10 cellular contexts compared by ENCODE assay signal in the genomic region with DNA sequence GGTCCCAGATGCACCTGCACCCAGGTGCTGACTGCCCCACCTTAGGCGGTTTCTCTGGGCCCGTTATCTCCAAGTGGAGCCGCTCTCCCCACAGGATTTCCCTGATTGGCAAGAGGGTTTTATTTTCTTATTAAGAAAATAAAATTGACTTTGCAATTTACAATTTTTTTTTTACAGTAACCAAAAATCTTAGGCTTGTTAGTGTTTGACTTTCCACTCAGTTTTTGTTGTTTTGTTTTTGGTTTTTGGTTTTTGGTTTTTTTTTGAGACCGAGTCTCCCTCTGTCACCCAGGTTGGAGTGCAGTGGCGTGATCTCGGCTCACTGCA. TPM values are rescaled to one million over a fixed set of nuclear protein-coding genes. Genes with fewer than 3 reads are reported as not detected.
DNase-seq lines count a peak whose midpoint lies in the region; ATAC-seq and TF ChIP-seq lines count a peak whose summit lies in the region.
"Had no signal": no experiment of that assay in that cellular context is flagged by ENCODE, and none has a peak within 500 bp of the region (broad histone marks: within the 10 kb centered on the region; RNA-seq: fewer than 3 reads in every experiment).

No MANE protein-coding gene starts in this region.

- DNase-seq in right atrium auricular region (ENCODE audit: low spot score), result no peak
- no peak for DNase-seq in Right ventricle myocardium superior
- no peak for DNase-seq in central memory CD8-positive, alpha-beta T cell (ENCODE audit: low spot score in 2 of 2)
- DNase-seq in naive B cell, result no peak
- DNase-seq in aorta, result no peak
- DNase-seq in NCI-H2171 (lab: John Stamatoyannopoulos, UW), result no peak
- DNase-seq in HEK293T (ENCODE audit: extremely low spot score), result no peak
- DNase-seq: DND-41 had no signal

- no peak overlapping the region for H3K27ac Mint-ChIP-seq in central memory CD8-positive, alpha-beta T cell (ENCODE audit: low read depth)
- no peak overlapping the region for H3K27ac Mint-ChIP-seq in naive B cell

- CTCF ChIA-PET in HEK293T (lab: Yijun Ruan, JAX), result no interaction called here

- peaks cover 0 to 34% of the 10 kb centered on the region in 2 donors for H3K4me1 ChIP-seq in right atrium auricular region
- H3K4me1 ChIP-seq in aorta (ENCODE audit: control insufficient read depth in 1 of 2, insufficient read depth in 2 of 2, low read length in 2 of 2), result no peaks in the 10 kb centered on the region

- H3K27me3 ChIP-seq in right atrium auricular region (no peaks in the 10 kb centered on the region), aorta (ENCODE audit: control insufficient read depth in 1 of 2, insufficient read depth in 2 of 2, low read length in 1 of 2) (no peaks in the 10 kb centered on the region)

- H3K9me3 ChIP-seq in right atrium auricular region, result no peaks in the 10 kb centered on the region
- no peaks in the 10 kb centered on the region for H3K9me3 ChIP-seq in aorta (ENCODE audit: control insufficient read depth, low read length)

- POLR2A ChIA-PET in HEK293T (lab: Yijun Ruan, JAX), result no interaction called here

- peaks cover 19% of the 10 kb centered on the region for H3K4me1 Mint-ChIP-seq in central memory CD8-positive, alpha-beta T cell
- peaks cover 22 to 35% (median 32%) of the 10 kb centered on the region in 3 donors for H3K4me1 Mint-ChIP-seq in naive B cell

- TF ChIP-seq CTCF in right atrium auricular region (IDR thresholded peaks at IDR 0.05), result no peak

- peaks cover 8% of the 10 kb centered on the region for H3K36me3 Mint-ChIP-seq in central memory CD8-positive, alpha-beta T cell (ENCODE audit: insufficient read depth)
- no peaks in the 10 kb centered on the region for H3K36me3 Mint-ChIP-seq in naive B cell

- ATAC-seq in Right ventricle myocardium superior (ENCODE audit: poor library complexity) (no peak), naive B cell (ENCODE audit: low read depth in 2 of 2) (no peak), aorta (ENCODE audit: low FRiP score) (no peak), GM18867 (IDR thresholded peaks at IDR 0.05; ENCODE audit: unreplicated experiment) (no peak)
- no peak for ATAC-seq in central memory CD8-positive, alpha-beta T cell (replicated peaks; ENCODE audit: extremely low read depth, poor library complexity, severe bottlenecking)
- ATAC-seq: HCT116 had no signal

- intact Hi-C loops in Right ventricle myocardium superior (cut with DNase I) (no loop called here), aorta (cut with DNase I) (no loop called here)

- no peaks in the 10 kb centered on the region for H3K9me3 Mint-ChIP-seq in central memory CD8-positive, alpha-beta T cell
- H3K9me3 Mint-ChIP-seq in naive B cell, result no peaks in the 10 kb centered on the region

- no peaks in the 10 kb centered on the region for H3K27me3 Mint-ChIP-seq in central memory CD8-positive, alpha-beta T cell
- peaks cover 0 to 7% (median 0%) of the 10 kb centered on the region in 3 donors for H3K27me3 Mint-ChIP-seq in naive B cell

- H3K36me3 ChIP-seq in right atrium auricular region, result peaks cover 4% of the 10 kb centered on the region
- H3K36me3 ChIP-seq in aorta (ENCODE audit: control insufficient read depth in 1 of 2, insufficient read depth in 2 of 2, low read length in 1 of 2), result peaks cover 0 to 2% of the 10 kb centered on the region in 2 donors

- WGBS in aorta, 2 donors, result 40 to 42% methylated on average over 6 of the region's 6 CpGs

- H3K4me3 Mint-ChIP-seq in central memory CD8-positive, alpha-beta T cell, result peak overlapping the region; percentile 74
- H3K4me3 Mint-ChIP-seq in naive B cell, result peak overlapping the region; percentile 68 to 88 (median 84)

- H3K27ac ChIP-seq in right atrium auricular region (peak overlapping the region; percentile 78 to 82), aorta (ENCODE audit: low read depth in 1 of 2, low read length in 2 of 2) (no peak overlapping the region)

- H3K4me3 ChIP-seq in right atrium auricular region (peak overlapping the region; percentile 71 to 86), aorta (ENCODE audit: low read length in 2 of 2) (peak overlapping the region; percentile 74 to 82)

TF ChIP-seq in HEK293T, 16 proteins besides CTCF, POLR2A, EP300 and RAD21:
- TF ChIP-seq NFRKB (IDR thresholded peaks at IDR 0.05) (no peak), FOXM1 (IDR thresholded peaks at IDR 0.05; ENCODE audit: borderline replicate concordance) (no peak), FOXA1 (IDR thresholded peaks at IDR 0.05) (no peak), FOXK2 (IDR thresholded peaks at IDR 0.05) (no peak), LEF1 (IDR thresholded peaks at IDR 0.05; ENCODE audit: borderline replicate concordance) (no peak), SUZ12 (IDR thresholded peaks at IDR 0.05) (no peak), BHLHE40 (IDR thresholded peaks at IDR 0.05; ENCODE audit: borderline replicate concordance) (no peak), L3MBTL2 (conservative IDR thresholded peaks at IDR 0.05) (no peak), ELF4 (IDR thresholded peaks at IDR 0.05) (no peak), HDGF (IDR thresholded peaks at IDR 0.05; ENCODE audit: borderline replicate concordance) (no peak), TARDBP (IDR thresholded peaks at IDR 0.05) (no peak), ZNF384 (IDR thresholded peaks at IDR 0.05) (no peak), CTBP1 (IDR thresholded peaks at IDR 0.05; ENCODE audit: borderline replicate concordance) (no peak), SP1 (IDR thresholded peaks at IDR 0.05) (no peak)

RNA-seq across cellular contexts. Expression of a gene that starts 4.8 kb away (rescaled TPM):
- total RNA-seq in right atrium auricular region (not detected), Right ventricle myocardium superior (not detected), aorta (not detected)
- polyA plus RNA-seq in naive B cell (ENCODE audit: low read depth in 6 of 6) (not detected), aorta (not detected)

RNA-seq across cellular contexts. Expression of a gene that starts 25.1 kb away (rescaled TPM):
- total RNA-seq in right atrium auricular region (10 to 100 TPM; 40.4 to 54.6 TPM), Right ventricle myocardium superior (17.3 TPM), aorta (1 to 10 TPM; 5.6 to 7.5 TPM)
- polyA plus RNA-seq in naive B cell (ENCODE audit: low read depth in 6 of 6) (1 to 10 TPM in 3 of 6 donors, under 1 TPM in 2, not detected in 1; 0.82 to 2.2 (median 1.4) TPM), aorta (1 to 10 TPM; 3.9 to 6.5 TPM)

RNA-seq across cellular contexts. Expression of a gene that starts 48.8 kb away (rescaled TPM):
- total RNA-seq in right atrium auricular region, result 10 to 100 TPM; 31.7 to 33.6 TPM
- total RNA-seq in Right ventricle myocardium superior, result 54.7 TPM
- 10 to 100 TPM; 13.6 to 30.8 (median 26.9) TPM for polyA plus RNA-seq in naive B cell (ENCODE audit: low read depth in 6 of 6)
- total RNA-seq in aorta, result 10 to 100 TPM; 31.9 to 38.8 TPM
- polyA plus RNA-seq in aorta, result 10 to 100 TPM; 26.8 to 30.7 TPM

Comparison
In these comparisons a context has a peak if more than half of its experiments do, and no peak if none do; other contexts are left out.
1. H3K27ac ChIP-seq: peak in right atrium auricular region (2 of 2); none in aorta (0 of 2).